ENCODE assay signal across 13 cellular contexts in the genomic region with DNA sequence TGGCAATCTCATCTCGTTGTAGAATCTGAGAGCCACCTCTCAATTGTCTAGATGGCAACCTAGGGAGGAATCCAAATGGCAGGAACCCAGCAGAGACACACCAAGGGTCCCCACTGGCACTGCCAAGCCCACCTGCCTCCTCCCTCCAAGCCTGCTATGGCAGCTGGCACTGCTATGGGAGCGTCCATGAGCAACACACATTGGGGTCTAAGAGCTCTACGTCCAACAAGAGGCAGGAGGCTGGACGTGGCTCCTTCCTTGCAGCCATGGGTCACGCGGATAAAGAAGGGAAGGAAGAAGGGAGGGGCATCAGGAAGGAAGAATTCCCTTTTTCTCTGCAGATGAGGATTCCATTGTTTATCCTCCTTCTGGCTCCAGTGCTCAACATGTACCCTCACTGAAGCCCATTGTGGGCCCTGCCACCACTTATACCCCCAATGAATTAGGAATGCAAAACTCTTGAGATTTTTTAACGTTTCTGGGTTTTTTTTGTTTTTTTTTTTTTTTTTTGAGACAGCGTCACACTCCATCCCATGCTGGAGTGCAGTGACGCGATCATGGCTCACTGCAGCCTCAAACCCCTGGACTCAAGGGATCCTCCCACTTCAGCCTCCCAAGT. TPM values are rescaled to one million over a fixed set of nuclear protein-coding genes. Genes with fewer than 3 reads are reported as not detected.
DNase-seq lines count a peak whose midpoint lies in the region; ATAC-seq, FAIRE-seq and TF ChIP-seq lines count a peak whose summit lies in the region.
"Had no signal": no experiment of that assay in that cellular context is flagged by ENCODE, and none has a peak within 500 bp of the region (broad histone marks: within the 10 kb centered on the region; RNA-seq: fewer than 3 reads in every experiment).

No MANE protein-coding gene starts in this region.

- no peaks in the 10 kb centered on the region for H3K9me3 ChIP-seq in breast epithelium
- no peaks in the 10 kb centered on the region for H3K9me3 ChIP-seq in HepG2 (ENCODE audit: low read length)
- no peaks in the 10 kb centered on the region for H3K9me3 ChIP-seq in suprapubic skin
- H3K9me3 ChIP-seq: BLaER1 had no signal

- 93% methylated on average over 10 of the region's 10 CpGs for WGBS in HepG2 (ENCODE audit: low lambda C conversion rate)
- WGBS in suprapubic skin, result 90% methylated on average over 10 of the region's 10 CpGs

- peak; percentile 6 for ATAC-seq in HG03442 (IDR thresholded peaks at IDR 0.05; ENCODE audit: unreplicated experiment)
- no peak for ATAC-seq in HepG2
- ATAC-seq in GM18520 (IDR thresholded peaks at IDR 0.05; ENCODE audit: unreplicated experiment), result no peak

- H3K27ac ChIP-seq in breast epithelium (peak overlapping the region; percentile 76 to 79), HepG2 (ENCODE audit: extremely low read length, insufficient read depth, low read length) (peak overlapping the region; percentile 60), suprapubic skin (peak overlapping the region; percentile 71)
- H3K27ac ChIP-seq: BLaER1 had no signal

- BruUV-seq in HepG2 (replicated peaks; lab: Mats Ljungman, UMichigan), result no TSS peak

- no peak overlapping the region for H2AFZ ChIP-seq in HepG2 (ENCODE audit: low read length)

- H3K27ac Mint-ChIP-seq in activated T-cell treated with anti-CD3 and anti-CD28 coated beads, Interleukin-2, amount 50 U/mL, for 24 hours, result no peak overlapping the region
- H3K27ac Mint-ChIP-seq: activated naive CD8-positive, alpha-beta T cell had no signal

- TF ChIP-seq EP300 in HepG2 (IDR thresholded peaks at IDR 0.05; ENCODE audit: low read depth in 2 of 2, low read length in 2 of 2) (no peak), HepG2 (CRISPR knock-in tag; IDR thresholded peaks at IDR 0.05; ENCODE audit: borderline replicate concordance) (no peak), suprapubic skin (IDR thresholded peaks at IDR 0.05) (no peak)

- DNase-seq in breast epithelium (ENCODE audit: low spot score in 2 of 2) (no peak), HepG2 (ENCODE audit: low spot score) (no peak), suprapubic skin (ENCODE audit: low spot score in 2 of 2) (no peak), ureter (ENCODE audit: low spot score) (no peak), MV-4-11 (lab: John Stamatoyannopoulos, UW) (no peak)
- no peak for DNase-seq in activated T-cell treated with anti-CD3 and anti-CD28 coated beads, Interleukin-2, amount 50 U/mL, for 24 hours
- DNase-seq: activated CD8-positive, alpha-beta memory T cell treated with anti-CD3 and anti-CD28 coated beads for 24 hours; NCI-H1092 had no signal

- H3K27me3 ChIP-seq in breast epithelium (no peaks in the 10 kb centered on the region), HepG2 (ENCODE audit: control insufficient read depth in 1 of 2, insufficient read depth in 2 of 2, low read length in 2 of 2) (no peaks in the 10 kb centered on the region), suprapubic skin (no peaks in the 10 kb centered on the region)
- H3K27me3 ChIP-seq: BLaER1 had no signal

- H3K79me2 ChIP-seq in HepG2 (ENCODE audit: insufficient read depth, low read length), result peaks cover 20% of the 10 kb centered on the region

- no peak for TF ChIP-seq RAD21 in HepG2 (CRISPR knock-in tag; IDR thresholded peaks at IDR 0.05)

- H3K9ac ChIP-seq in HepG2 (ENCODE audit: insufficient read depth, low read depth, low read length), result peak overlapping the region; percentile 63
- H3K9ac ChIP-seq: BLaER1 had no signal

- FAIRE-seq in HepG2 (lab: Jason Lieb, UNC), result no peak

- intact Hi-C loops in breast epithelium (cut with DNase I; ENCODE audit: low total_unique reads) (no loop called here), HepG2 (cut with micrococcal nuclease; ENCODE audit: unreplicated experiment) (loop anchor here (1.0 kb wide), 1 partner anchor 8 kb away; no protein-coding TSS in a partner anchor)

- no peak overlapping the region for H3K4me3 Mint-ChIP-seq in activated T-cell treated with anti-CD3 and anti-CD28 coated beads, Interleukin-2, amount 50 U/mL, for 24 hours
- H3K4me3 Mint-ChIP-seq: activated naive CD8-positive, alpha-beta T cell; neural crest cell had no signal

- H3K36me3 ChIP-seq in breast epithelium, result no peaks in the 10 kb centered on the region
- 0 out of 5 replicates have a peak, but pooled peaks cover 0 to 2% of the 10 kb centered on the region in 2 experiments for H3K36me3 ChIP-seq in HepG2 (replicated peaks in 1 of 2; ENCODE audit: control insufficient read depth in 1 of 2, insufficient read depth in 2 of 2, low read length in 2 of 2)
- no peaks in the 10 kb centered on the region for H3K36me3 ChIP-seq in suprapubic skin
- H3K36me3 ChIP-seq: BLaER1 had no signal

- peaks cover under 1% of the 10 kb centered on the region for H3K27me3 Mint-ChIP-seq in activated T-cell treated with anti-CD3 and anti-CD28 coated beads, Interleukin-2, amount 50 U/mL, for 24 hours
- H3K27me3 Mint-ChIP-seq: activated naive CD8-positive, alpha-beta T cell had no signal

- no peaks in the 10 kb centered on the region for H4K20me1 ChIP-seq in HepG2 (ENCODE audit: insufficient read depth, low read length)
- H4K20me1 ChIP-seq: BLaER1 had no signal

- H3K4me3 ChIP-seq in breast epithelium (no peak overlapping the region), HepG2 (replicated peaks in 1 of 3; ENCODE audit: insufficient read depth in 1 of 3, low read depth in 2 of 3, low read length in 3 of 3) (no peak overlapping the region), suprapubic skin (no peak overlapping the region)
- H3K4me3 ChIP-seq: BLaER1 had no signal

- POLR2A ChIA-PET in HepG2 (lab: Yijun Ruan, JAX), result interaction anchor here (0.6 to 2.2 kb wide), 3 partner anchors 9 to 17 kb away, joined by 8 to 12 read pairs (median 11); a partner anchor contains a TSS

- H3K9me3 Mint-ChIP-seq in activated T-cell treated with anti-CD3 and anti-CD28 coated beads, Interleukin-2, amount 50 U/mL, for 24 hours, result no peaks in the 10 kb centered on the region
- H3K9me3 Mint-ChIP-seq: neural crest cell had no signal

- peak overlapping the region; percentile 46 for H3K4me2 ChIP-seq in HepG2 (ENCODE audit: low read depth, low read length)
- H3K4me2 ChIP-seq: BLaER1 had no signal

- no peaks in the 10 kb centered on the region for H3K36me3 Mint-ChIP-seq in activated T-cell treated with anti-CD3 and anti-CD28 coated beads, Interleukin-2, amount 50 U/mL, for 24 hours (ENCODE audit: low read depth)
- H3K36me3 Mint-ChIP-seq: activated naive CD8-positive, alpha-beta T cell had no signal

- TF ChIP-seq CTCF in breast epithelium (IDR thresholded peaks at IDR 0.05) (no peak), HepG2 (CRISPR knock-in tag; IDR thresholded peaks at IDR 0.05) (no peak), suprapubic skin (IDR thresholded peaks at IDR 0.05) (no peak)

- peaks cover 4% of the 10 kb centered on the region for H3K4me1 Mint-ChIP-seq in activated T-cell treated with anti-CD3 and anti-CD28 coated beads, Interleukin-2, amount 50 U/mL, for 24 hours (ENCODE audit: low read depth)

- CTCF ChIA-PET in HepG2 (lab: Yijun Ruan, JAX; ENCODE audit: low intra/inter-chr PET ratio, low total read pairs), result no interaction called here

- H3K4me1 ChIP-seq in breast epithelium, result peaks cover 0 to 10% of the 10 kb centered on the region in 2 donors
- H3K4me1 ChIP-seq in HepG2 (ENCODE audit: insufficient read depth, low read length), result peaks cover 74% of the 10 kb centered on the region
- H3K4me1 ChIP-seq in suprapubic skin, result peaks cover 25% of the 10 kb centered on the region

- in situ Hi-C loops in HepG2 (cut with HindIII; ENCODE audit: extremely low pct_ligation_motif_present, low pct_unique_long_range_greater_than_20kb), result loop anchor here (10.0 kb wide), 1 partner anchor 46 kb away; no protein-coding TSS in a partner anchor

- TF ChIP-seq POLR2A in breast epithelium (IDR thresholded peaks at IDR 0.05) (no peak), HepG2 (IDR thresholded peaks at IDR 0.05; ENCODE audit: insufficient read depth in 1 of 2, low read depth in 2 of 2, low read length in 2 of 2) (no peak), suprapubic skin (IDR thresholded peaks at IDR 0.05) (no peak)

RNA-seq across cellular contexts. Expression of a gene that starts 17.3 kb away (rescaled TPM):
- total RNA-seq in breast epithelium, result 10 to 100 TPM; 41.6 to 98.4 (median 50.8) TPM
- total RNA-seq in HepG2 (2016; rRNA removed; fragmentation: Illumina TruSeq; extraction: Trizol), result 11.0 and 11.8 TPM in 2 replicates
- total RNA-seq in HepG2 (2016; cell fraction: cytosol; rRNA removed; fragmentation: Illumina TruSeq; extraction: Trizol; ENCODE audit: low read depth), result 2.4 and 3.0 TPM in 2 replicates
- total RNA-seq in HepG2 (2016; cell fraction: insoluble cytoplasmic fraction; rRNA removed; fragmentation: Illumina TruSeq; extraction: Trizol), result 10.1 and 11.8 TPM in 2 replicates
- 5.1 and 5.8 TPM in 2 replicates for total RNA-seq in HepG2 (2016; cell fraction: membrane; rRNA removed; fragmentation: Illumina TruSeq; extraction: Trizol)
- 13.2 and 14.5 TPM in 2 replicates for total RNA-seq in HepG2 (2016; cell fraction: nucleus; rRNA removed; fragmentation: Illumina TruSeq; extraction: Trizol)
- 18.5 and 19.2 TPM in 2 replicates for polyA plus RNA-seq in HepG2 (2011; rRNA removed)
- 13.2 and 14.1 TPM in 2 replicates for polyA plus RNA-seq in HepG2 (2011; cell fraction: cytosol; rRNA removed)
- polyA plus RNA-seq in HepG2 (2011; cell fraction: nucleus; rRNA removed), result 31.8 and 35.3 TPM in 2 replicates
- 23.4 and 25.1 TPM in 2 replicates for polyA plus RNA-seq in HepG2 (2012)
- polyA plus RNA-seq in HepG2 (2016; cell fraction: cytosol; fragmentation: Illumina TruSeq; extraction: Trizol; ENCODE audit: low read depth), result 0.52 and 0.55 TPM in 2 replicates
- polyA plus RNA-seq in HepG2 (2016; cell fraction: insoluble cytoplasmic fraction; fragmentation: Illumina TruSeq; extraction: Trizol; ENCODE audit: low read depth), result 6.8 and 7.8 TPM in 2 replicates
- polyA plus RNA-seq in HepG2 (2016; cell fraction: membrane; fragmentation: Illumina TruSeq; extraction: Trizol; ENCODE audit: low read depth), result 2.0 and 2.2 TPM in 2 replicates
- polyA plus RNA-seq in HepG2 (2016; cell fraction: nucleus; fragmentation: Illumina TruSeq; extraction: Trizol; ENCODE audit: insufficient read depth, low read depth), result 14.8 and 15.7 TPM in 2 replicates
- polyA minus RNA-seq in HepG2 (2011; rRNA and poly(A)+ RNA removed; ENCODE audit: low replicate concordance), result 30.7 and 75.7 TPM in 2 replicates
- polyA minus RNA-seq in HepG2 (2011; cell fraction: cytosol; rRNA and poly(A)+ RNA removed), result 25.1 and 28.6 TPM in 2 replicates
- polyA minus RNA-seq in HepG2 (2011; cell fraction: nucleus; rRNA and poly(A)+ RNA removed), result 37.2 and 39.9 TPM in 2 replicates
- 10 to 100 TPM; 14.8 to 23.7 (median 18.7) TPM for total RNA-seq in suprapubic skin
- total RNA-seq in ureter, result 64.5 TPM

RNA-seq across cellular contexts. Expression of a gene that starts 51.4 kb away (rescaled TPM):
- under 1 TPM; 0.29 to 0.33 (median 0.32) TPM for total RNA-seq in breast epithelium
- 0.17 and 0.33 TPM in 2 replicates for total RNA-seq in HepG2 (2016; rRNA removed; fragmentation: Illumina TruSeq; extraction: Trizol)
- 0.09 and 0.10 TPM in 2 replicates for total RNA-seq in HepG2 (2016; cell fraction: cytosol; rRNA removed; fragmentation: Illumina TruSeq; extraction: Trizol; ENCODE audit: low read depth)
- 0.24 and 0.26 TPM in 2 replicates for total RNA-seq in HepG2 (2016; cell fraction: insoluble cytoplasmic fraction; rRNA removed; fragmentation: Illumina TruSeq; extraction: Trizol)
- 0.24 and 0.25 TPM in 2 replicates for total RNA-seq in HepG2 (2016; cell fraction: membrane; rRNA removed; fragmentation: Illumina TruSeq; extraction: Trizol)
- 0.34 and 0.47 TPM in 2 replicates for total RNA-seq in HepG2 (2016; cell fraction: nucleus; rRNA removed; fragmentation: Illumina TruSeq; extraction: Trizol)
- 1.5 and 1.8 TPM in 2 replicates for polyA plus RNA-seq in HepG2 (2011; rRNA removed)
- polyA plus RNA-seq in HepG2 (2011; cell fraction: cytosol; rRNA removed), result 0.56 and 0.67 TPM in 2 replicates
- 5.4 and 6.2 TPM in 2 replicates for polyA plus RNA-seq in HepG2 (2011; cell fraction: nucleus; rRNA removed)
- 2.7 and 4.4 TPM in 2 replicates for polyA plus RNA-seq in HepG2 (2012)
- not detected in 2 replicates for polyA plus RNA-seq in HepG2 (2016; cell fraction: cytosol; fragmentation: Illumina TruSeq; extraction: Trizol; ENCODE audit: low read depth)
- polyA plus RNA-seq in HepG2 (2016; cell fraction: insoluble cytoplasmic fraction; fragmentation: Illumina TruSeq; extraction: Trizol; ENCODE audit: low read depth), result 0.13 and 0.20 TPM in 2 replicates
- polyA plus RNA-seq in HepG2 (2016; cell fraction: membrane; fragmentation: Illumina TruSeq; extraction: Trizol; ENCODE audit: low read depth), result 0.05 and 0.10 TPM in 2 replicates
- polyA plus RNA-seq in HepG2 (2016; cell fraction: nucleus; fragmentation: Illumina TruSeq; extraction: Trizol; ENCODE audit: insufficient read depth, low read depth), result 2.4 and 4.2 TPM in 2 replicates
- polyA minus RNA-seq in HepG2 (2011; rRNA and poly(A)+ RNA removed; ENCODE audit: low replicate concordance), result 1.5 and 6.5 TPM in 2 replicates
- polyA minus RNA-seq in HepG2 (2011; cell fraction: cytosol; rRNA and poly(A)+ RNA removed), result 1.4 and 1.5 TPM in 2 replicates
- 2.0 and 2.1 TPM in 2 replicates for polyA minus RNA-seq in HepG2 (2011; cell fraction: nucleus; rRNA and poly(A)+ RNA removed)
- total RNA-seq in suprapubic skin, result under 1 TPM in 3 of 4 donors, not detected in 1; 0.08 to 0.89 (median 0.59) TPM
- total RNA-seq in ureter, result 2.3 TPM
